ENCODE assay signal across 8 cellular contexts in genomic region chr1:25336922-25337354, GRCh38. TPM values are rescaled to one million over a fixed set of nuclear protein-coding genes. Genes with fewer than 3 reads are reported as not detected.
DNase-seq lines count a peak whose midpoint lies in the region; ATAC-seq and TF ChIP-seq lines count a peak whose summit lies in the region.
"Not testable (repeated sequence)": the region's sequence is repeated elsewhere in the genome, so short reads cannot be mapped to it uniquely, and the experiment has no call there.

No MANE protein-coding gene starts in this region.

- peak; percentile 10 for TF ChIP-seq CTCF in AG09309 (IDR thresholded peaks at IDR 0.05; ENCODE audit: control insufficient read depth, insufficient read depth, low read depth, low read length, missing control alignments)
- TF ChIP-seq CTCF in RWPE1 (conservative IDR thresholded peaks at IDR 0.05; ENCODE audit: low read depth) = peak; percentile 17
- peak; percentile 12 for TF ChIP-seq CTCF in lower lobe of right lung (IDR thresholded peaks at IDR 0.05)

- not testable (repeated sequence) for H3K4me1 ChIP-seq in esophagus (ENCODE audit: control insufficient read depth in 2 of 2, insufficient read depth in 2 of 2, low read length in 1 of 2)
- peaks cover 20% of the 10 kb centered on the region for H3K4me1 ChIP-seq in lower lobe of right lung

- H3K4me3 ChIP-seq in AG09309 (ENCODE audit: control insufficient read depth, low read depth, low read length) (peak overlapping the region; percentile 68), esophagus (ENCODE audit: low read depth in 1 of 2, low read length in 2 of 2) (peak overlapping the region; percentile 62 to 75), lower lobe of right lung (peak overlapping the region; percentile 94), skin epidermis (peak overlapping the region; percentile 49 to 99 (median 93))

- not testable (repeated sequence) for DNase-seq in AG09309 (ENCODE audit: low read depth); RWPE1 (ENCODE audit: low spot score)
- peak; percentile 13 for DNase-seq in HK-2 (ENCODE audit: unreplicated experiment)
- peak; percentile 43 for DNase-seq in activated gamma-delta T cell treated with Interleukin-2 at 50 U/mL for 16 hours
- DNase-seq in lower lobe of right lung = peak; percentile 63

- H3K9me3 ChIP-seq in esophagus (ENCODE audit: control insufficient read depth in 2 of 2, insufficient read depth in 1 of 2, low read depth in 1 of 2, low read length in 1 of 2); lower lobe of right lung: not testable (repeated sequence)

- ATAC-seq in GM19395 (IDR thresholded peaks at IDR 0.05; ENCODE audit: unreplicated experiment) (peak; percentile 24), lower lobe of right lung (peak; percentile 68 to 74)

- H3K27me3 ChIP-seq in esophagus (ENCODE audit: control insufficient read depth in 1 of 2, insufficient read depth in 2 of 2, low read length in 2 of 2); lower lobe of right lung (ENCODE audit: low read depth): not testable (repeated sequence)

- POLR2A ChIA-PET in RWPE1 (lab: Yijun Ruan, JAX; ENCODE audit: low non-redundant PET) = not testable (repeated sequence)

- not testable (repeated sequence) for H3K27ac ChIP-seq in RWPE1, lower lobe of right lung
- peak overlapping the region in 1 of 2 donors; percentile 42 for H3K27ac ChIP-seq in esophagus (ENCODE audit: low read depth in 2 of 2, low read length in 1 of 2)
- H3K27ac ChIP-seq in skin epidermis = peak overlapping the region in 16 of 21 experiments; percentile 16 to 99 (median 62)

- CTCF ChIA-PET in RWPE1 (lab: Yijun Ruan, JAX) = not testable (repeated sequence)

- WGBS in esophagus, 2 donors = 0% methylated on average over 19 to 27 of the region's 29 CpGs

- not testable (repeated sequence) for H3K36me3 ChIP-seq in esophagus (ENCODE audit: control insufficient read depth in 2 of 2, insufficient read depth in 2 of 2, low read length in 1 of 2); lower lobe of right lung

- intact Hi-C loops in lower lobe of right lung (cut with DNase I) = not testable (repeated sequence)

RNA-seq across cellular contexts. Expression of gene TMEM50A, which starts 1.2 kb away (rescaled TPM):
- polyA plus RNA-seq in esophagus = 10 to 100 TPM; 60.1 to 75.8 TPM
- 106 TPM for total RNA-seq in lower lobe of right lung
